ENCODE assay signal across 1 cellular context in the genomic region with DNA sequence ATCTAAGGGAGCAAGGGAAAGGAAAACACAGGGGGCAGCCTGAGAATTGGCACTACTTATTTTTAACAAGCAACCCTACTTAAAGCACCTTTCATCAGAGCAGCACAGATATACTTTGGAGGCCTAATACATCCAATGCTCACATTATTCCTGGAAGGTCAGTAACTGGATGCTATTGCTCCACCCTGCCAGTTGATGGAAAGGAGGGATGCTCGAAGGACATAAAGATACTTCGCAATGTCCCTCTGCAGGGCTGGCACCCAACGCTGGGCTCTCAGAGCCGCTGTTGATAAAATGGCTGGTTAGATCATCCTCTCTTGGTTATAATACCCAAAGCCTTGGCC.
TF ChIP-seq lines count a peak whose summit lies in the region.

No MANE protein-coding gene starts in this region.

TF ChIP-seq in IMR-90, 13 proteins besides CTCF, POLR2A, EP300 and RAD21 (continued from another document):
- TF ChIP-seq, protein P1, sequence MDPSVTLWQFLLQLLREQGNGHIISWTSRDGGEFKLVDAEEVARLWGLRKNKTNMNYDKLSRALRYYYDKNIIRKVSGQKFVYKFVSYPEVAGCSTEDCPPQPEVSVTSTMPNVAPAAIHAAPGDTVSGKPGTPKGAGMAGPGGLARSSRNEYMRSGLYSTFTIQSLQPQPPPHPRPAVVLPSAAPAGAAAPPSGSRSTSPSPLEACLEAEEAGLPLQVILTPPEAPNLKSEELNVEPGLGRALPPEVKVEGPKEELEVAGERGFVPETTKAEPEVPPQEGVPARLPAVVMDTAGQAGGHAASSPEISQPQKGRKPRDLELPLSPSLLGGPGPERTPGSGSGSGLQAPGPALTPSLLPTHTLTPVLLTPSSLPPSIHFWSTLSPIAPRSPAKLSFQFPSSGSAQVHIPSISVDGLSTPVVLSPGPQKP (IDR thresholded peaks at IDR 0.05; ENCODE audit: borderline replicate concordance, low read depth, low read length) = no peak
- TF ChIP-seq MXI1 (IDR thresholded peaks at IDR 0.05; ENCODE audit: borderline replicate concordance, low read depth, low read length) = no peak
- no peak for TF ChIP-seq RFX5 (IDR thresholded peaks at IDR 0.05; ENCODE audit: low read depth, low read length)
- no peak for TF ChIP-seq CHD1 (IDR thresholded peaks at IDR 0.05; ENCODE audit: low read depth, low read length)
- TF ChIP-seq NFE2L2 (IDR thresholded peaks at IDR 0.05; ENCODE audit: low read depth, low read length) = no peak
- no peak for TF ChIP-seq BHLHE40 (IDR thresholded peaks at IDR 0.05; ENCODE audit: low read depth, low read length)
- TF ChIP-seq FOS (IDR thresholded peaks at IDR 0.05; ENCODE audit: low read depth, low read length) = no peak
